In the genomic region with DNA sequence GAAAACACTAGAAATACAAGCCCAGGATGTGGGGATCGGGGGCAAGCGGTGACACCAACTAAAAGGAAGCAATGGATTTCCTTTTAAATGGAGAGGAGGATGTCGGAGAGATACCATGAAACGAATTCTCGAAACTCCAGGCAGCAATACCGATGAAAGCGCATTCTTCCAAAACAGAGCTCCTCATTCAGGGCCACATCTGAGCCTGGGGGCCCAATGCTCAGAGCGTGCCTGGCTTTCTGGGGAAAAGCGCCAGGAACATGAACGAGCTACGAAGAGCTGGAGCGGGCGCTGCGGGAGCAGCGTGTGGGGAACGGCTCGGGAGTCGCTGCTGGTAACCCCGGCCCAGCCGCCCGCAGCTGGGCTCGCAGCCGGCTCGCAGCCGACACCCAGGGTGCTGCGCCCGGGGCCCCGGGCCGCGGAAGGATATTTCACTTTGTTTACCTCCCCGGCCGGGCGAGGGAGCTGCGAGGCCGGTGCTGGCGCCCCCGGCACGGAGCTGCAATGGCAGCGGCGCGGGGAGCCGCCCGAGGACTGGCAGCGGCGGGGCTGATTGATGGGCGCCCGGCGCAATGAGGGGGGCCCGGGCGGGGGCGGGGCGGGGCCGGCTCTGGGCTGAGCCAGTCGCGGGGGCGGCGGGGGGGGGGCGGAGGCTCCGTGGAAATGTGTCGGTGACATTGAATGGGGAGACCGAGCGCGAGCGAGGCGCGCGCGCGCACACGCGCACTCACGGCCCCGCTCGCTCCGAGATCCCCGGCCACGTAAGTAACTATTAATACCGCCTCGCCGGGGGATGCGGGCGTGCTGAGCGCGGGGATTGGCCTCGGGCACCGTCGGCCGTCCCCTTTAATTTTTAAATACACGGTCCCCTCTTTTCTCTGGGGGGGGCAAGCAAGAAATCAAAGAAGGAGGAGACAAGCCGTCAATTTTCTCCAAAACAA, we compare ENCODE assay signal across 1 cellular context.
TF ChIP-seq lines count a peak whose summit lies in the region.

A gene (plus strand): TSS at position 687 of the 941 bp plus-strand sequence. CDS start 1,372 bp downstream, outside the sequence.

TF ChIP-seq in K562, 482 proteins besides CTCF, POLR2A, EP300 and RAD21 (continued from another document and continues in another):
- TF ChIP-seq, protein P1, sequence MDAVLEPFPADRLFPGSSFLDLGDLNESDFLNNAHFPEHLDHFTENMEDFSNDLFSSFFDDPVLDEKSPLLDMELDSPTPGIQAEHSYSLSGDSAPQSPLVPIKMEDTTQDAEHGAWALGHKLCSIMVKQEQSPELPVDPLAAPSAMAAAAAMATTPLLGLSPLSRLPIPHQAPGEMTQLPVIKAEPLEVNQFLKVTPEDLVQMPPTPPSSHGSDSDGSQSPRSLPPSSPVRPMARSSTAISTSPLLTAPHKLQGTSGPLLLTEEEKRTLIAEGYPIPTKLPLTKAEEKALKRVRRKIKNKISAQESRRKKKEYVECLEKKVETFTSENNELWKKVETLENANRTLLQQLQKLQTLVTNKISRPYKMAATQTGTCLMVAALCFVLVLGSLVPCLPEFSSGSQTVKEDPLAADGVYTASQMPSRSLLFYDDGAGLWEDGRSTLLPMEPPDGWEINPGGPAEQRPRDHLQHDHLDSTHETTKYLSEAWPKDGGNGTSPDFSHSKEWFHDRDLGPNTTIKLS (IDR thresholded peaks at IDR 0.05; ENCODE audit: borderline replicate concordance, low read depth) = 0 out of 2 replicates have a peak, but pooled peaks have one; percentile 15
- TF ChIP-seq PHB2 (IDR thresholded peaks at IDR 0.05; ENCODE audit: low read depth) (no peak), ZNF354B (CRISPR knock-in tag; IDR thresholded peaks at IDR 0.05) (no peak), KLF1 (tag; IDR thresholded peaks at IDR 0.05) (no peak), ADNP (tag; IDR thresholded peaks at IDR 0.05) (no peak), KDM5B (IDR thresholded peaks at IDR 0.05; ENCODE audit: insufficient replicate concordance, low read depth, low read length) (peak; percentile 41), ZNF311 (CRISPR knock-in tag; IDR thresholded peaks at IDR 0.05) (no peak), MAZ (CRISPR knock-in tag; conservative IDR thresholded peaks at IDR 0.05 in 1 of 2, IDR thresholded peaks at IDR 0.05 in 1 of 2) (peak; percentile 42 to 48; a peak in 2 of 4 replicates), ZNF778 (CRISPR knock-in tag; IDR thresholded peaks at IDR 0.05) (no peak), TEAD4 (IDR thresholded peaks at IDR 0.05; ENCODE audit: low read length) (no peak), TEAD4 (CRISPR knock-in tag; IDR thresholded peaks at IDR 0.05; ENCODE audit: borderline replicate concordance) (no peak), HOXB6 (CRISPR knock-in tag; IDR thresholded peaks at IDR 0.05; ENCODE audit: borderline replicate concordance) (no peak), POLR2H (tag; IDR thresholded peaks at IDR 0.05; ENCODE audit: low read depth) (no peak), NCOA6 (IDR thresholded peaks at IDR 0.05) (no peak), HEY1 (CRISPR knock-in tag; IDR thresholded peaks at IDR 0.05; ENCODE audit: borderline replicate concordance) (no peak), ZNF24 (IDR thresholded peaks at IDR 0.05) (no peak), MTA2 (IDR thresholded peaks at IDR 0.05; ENCODE audit: low read depth) (no peak), ZC3H11A (IDR thresholded peaks at IDR 0.05; ENCODE audit: low read depth, low read length) (no peak), MBD2 (IDR thresholded peaks at IDR 0.05; ENCODE audit: borderline replicate concordance, low read depth) (peak; percentile 13; the same call in 1 of the 2 replicates), ELF1 (tag; IDR thresholded peaks at IDR 0.05) (no peak), FOXJ2 (tag; IDR thresholded peaks at IDR 0.05) (peak; percentile 46; the same call in 1 of the 2 replicates), ZNF274 (IDR thresholded peaks at IDR 0.05; ENCODE audit: borderline replicate concordance, low read depth, low read length) (no peak), RHOXF2B (CRISPR knock-in tag; conservative IDR thresholded peaks at IDR 0.05) (no peak), RBM25 (IDR thresholded peaks at IDR 0.05; ENCODE audit: low read depth, low read length, severe bottlenecking) (peak; percentile 89), JUND (IDR thresholded peaks at IDR 0.05; ENCODE audit: borderline replicate concordance, low read depth, low read length) (0 out of 2 replicates have a peak, but pooled peaks have one; percentile 8), JUND (tag; IDR thresholded peaks at IDR 0.05; ENCODE audit: borderline replicate concordance, low read depth, low read length) (no peak), JUNB (CRISPR knock-in tag; conservative IDR thresholded peaks at IDR 0.05) (no peak)
- TF ChIP-seq, protein P2, sequence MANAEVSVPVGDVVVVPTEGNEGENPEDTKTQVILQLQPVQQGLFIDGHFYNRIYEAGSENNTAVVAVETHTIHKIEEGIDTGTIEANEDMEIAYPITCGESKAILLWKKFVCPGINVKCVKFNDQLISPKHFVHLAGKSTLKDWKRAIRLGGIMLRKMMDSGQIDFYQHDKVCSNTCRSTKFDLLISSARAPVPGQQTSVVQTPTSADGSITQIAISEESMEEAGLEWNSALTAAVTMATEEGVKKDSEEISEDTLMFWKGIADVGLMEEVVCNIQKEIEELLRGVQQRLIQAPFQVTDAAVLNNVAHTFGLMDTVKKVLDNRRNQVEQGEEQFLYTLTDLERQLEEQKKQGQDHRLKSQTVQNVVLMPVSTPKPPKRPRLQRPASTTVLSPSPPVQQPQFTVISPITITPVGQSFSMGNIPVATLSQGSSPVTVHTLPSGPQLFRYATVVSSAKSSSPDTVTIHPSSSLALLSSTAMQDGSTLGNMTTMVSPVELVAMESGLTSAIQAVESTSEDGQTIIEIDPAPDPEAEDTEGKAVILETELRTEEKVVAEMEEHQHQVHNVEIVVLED (CRISPR knock-in tag; IDR thresholded peaks at IDR 0.05) = no peak
- TF ChIP-seq, protein P3, sequence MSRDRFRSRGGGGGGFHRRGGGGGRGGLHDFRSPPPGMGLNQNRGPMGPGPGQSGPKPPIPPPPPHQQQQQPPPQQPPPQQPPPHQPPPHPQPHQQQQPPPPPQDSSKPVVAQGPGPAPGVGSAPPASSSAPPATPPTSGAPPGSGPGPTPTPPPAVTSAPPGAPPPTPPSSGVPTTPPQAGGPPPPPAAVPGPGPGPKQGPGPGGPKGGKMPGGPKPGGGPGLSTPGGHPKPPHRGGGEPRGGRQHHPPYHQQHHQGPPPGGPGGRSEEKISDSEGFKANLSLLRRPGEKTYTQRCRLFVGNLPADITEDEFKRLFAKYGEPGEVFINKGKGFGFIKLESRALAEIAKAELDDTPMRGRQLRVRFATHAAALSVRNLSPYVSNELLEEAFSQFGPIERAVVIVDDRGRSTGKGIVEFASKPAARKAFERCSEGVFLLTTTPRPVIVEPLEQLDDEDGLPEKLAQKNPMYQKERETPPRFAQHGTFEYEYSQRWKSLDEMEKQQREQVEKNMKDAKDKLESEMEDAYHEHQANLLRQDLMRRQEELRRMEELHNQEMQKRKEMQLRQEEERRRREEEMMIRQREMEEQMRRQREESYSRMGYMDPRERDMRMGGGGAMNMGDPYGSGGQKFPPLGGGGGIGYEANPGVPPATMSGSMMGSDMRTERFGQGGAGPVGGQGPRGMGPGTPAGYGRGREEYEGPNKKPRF (IDR thresholded peaks at IDR 0.05; ENCODE audit: low read depth, low read length) = no peak
- TF ChIP-seq, protein P4, sequence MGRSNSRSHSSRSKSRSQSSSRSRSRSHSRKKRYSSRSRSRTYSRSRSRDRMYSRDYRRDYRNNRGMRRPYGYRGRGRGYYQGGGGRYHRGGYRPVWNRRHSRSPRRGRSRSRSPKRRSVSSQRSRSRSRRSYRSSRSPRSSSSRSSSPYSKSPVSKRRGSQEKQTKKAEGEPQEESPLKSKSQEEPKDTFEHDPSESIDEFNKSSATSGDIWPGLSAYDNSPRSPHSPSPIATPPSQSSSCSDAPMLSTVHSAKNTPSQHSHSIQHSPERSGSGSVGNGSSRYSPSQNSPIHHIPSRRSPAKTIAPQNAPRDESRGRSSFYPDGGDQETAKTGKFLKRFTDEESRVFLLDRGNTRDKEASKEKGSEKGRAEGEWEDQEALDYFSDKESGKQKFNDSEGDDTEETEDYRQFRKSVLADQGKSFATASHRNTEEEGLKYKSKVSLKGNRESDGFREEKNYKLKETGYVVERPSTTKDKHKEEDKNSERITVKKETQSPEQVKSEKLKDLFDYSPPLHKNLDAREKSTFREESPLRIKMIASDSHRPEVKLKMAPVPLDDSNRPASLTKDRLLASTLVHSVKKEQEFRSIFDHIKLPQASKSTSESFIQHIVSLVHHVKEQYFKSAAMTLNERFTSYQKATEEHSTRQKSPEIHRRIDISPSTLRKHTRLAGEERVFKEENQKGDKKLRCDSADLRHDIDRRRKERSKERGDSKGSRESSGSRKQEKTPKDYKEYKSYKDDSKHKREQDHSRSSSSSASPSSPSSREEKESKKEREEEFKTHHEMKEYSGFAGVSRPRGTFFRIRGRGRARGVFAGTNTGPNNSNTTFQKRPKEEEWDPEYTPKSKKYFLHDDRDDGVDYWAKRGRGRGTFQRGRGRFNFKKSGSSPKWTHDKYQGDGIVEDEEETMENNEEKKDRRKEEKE (IDR thresholded peaks at IDR 0.05; ENCODE audit: borderline replicate concordance in 1 of 2, control insufficient read depth in 1 of 2, low read depth in 2 of 2, low read length in 1 of 2) = no peak
- TF ChIP-seq, protein P5, sequence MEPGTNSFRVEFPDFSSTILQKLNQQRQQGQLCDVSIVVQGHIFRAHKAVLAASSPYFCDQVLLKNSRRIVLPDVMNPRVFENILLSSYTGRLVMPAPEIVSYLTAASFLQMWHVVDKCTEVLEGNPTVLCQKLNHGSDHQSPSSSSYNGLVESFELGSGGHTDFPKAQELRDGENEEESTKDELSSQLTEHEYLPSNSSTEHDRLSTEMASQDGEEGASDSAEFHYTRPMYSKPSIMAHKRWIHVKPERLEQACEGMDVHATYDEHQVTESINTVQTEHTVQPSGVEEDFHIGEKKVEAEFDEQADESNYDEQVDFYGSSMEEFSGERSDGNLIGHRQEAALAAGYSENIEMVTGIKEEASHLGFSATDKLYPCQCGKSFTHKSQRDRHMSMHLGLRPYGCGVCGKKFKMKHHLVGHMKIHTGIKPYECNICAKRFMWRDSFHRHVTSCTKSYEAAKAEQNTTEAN (CRISPR knock-in tag; IDR thresholded peaks at IDR 0.05) = no peak
- TF ChIP-seq, protein P6, sequence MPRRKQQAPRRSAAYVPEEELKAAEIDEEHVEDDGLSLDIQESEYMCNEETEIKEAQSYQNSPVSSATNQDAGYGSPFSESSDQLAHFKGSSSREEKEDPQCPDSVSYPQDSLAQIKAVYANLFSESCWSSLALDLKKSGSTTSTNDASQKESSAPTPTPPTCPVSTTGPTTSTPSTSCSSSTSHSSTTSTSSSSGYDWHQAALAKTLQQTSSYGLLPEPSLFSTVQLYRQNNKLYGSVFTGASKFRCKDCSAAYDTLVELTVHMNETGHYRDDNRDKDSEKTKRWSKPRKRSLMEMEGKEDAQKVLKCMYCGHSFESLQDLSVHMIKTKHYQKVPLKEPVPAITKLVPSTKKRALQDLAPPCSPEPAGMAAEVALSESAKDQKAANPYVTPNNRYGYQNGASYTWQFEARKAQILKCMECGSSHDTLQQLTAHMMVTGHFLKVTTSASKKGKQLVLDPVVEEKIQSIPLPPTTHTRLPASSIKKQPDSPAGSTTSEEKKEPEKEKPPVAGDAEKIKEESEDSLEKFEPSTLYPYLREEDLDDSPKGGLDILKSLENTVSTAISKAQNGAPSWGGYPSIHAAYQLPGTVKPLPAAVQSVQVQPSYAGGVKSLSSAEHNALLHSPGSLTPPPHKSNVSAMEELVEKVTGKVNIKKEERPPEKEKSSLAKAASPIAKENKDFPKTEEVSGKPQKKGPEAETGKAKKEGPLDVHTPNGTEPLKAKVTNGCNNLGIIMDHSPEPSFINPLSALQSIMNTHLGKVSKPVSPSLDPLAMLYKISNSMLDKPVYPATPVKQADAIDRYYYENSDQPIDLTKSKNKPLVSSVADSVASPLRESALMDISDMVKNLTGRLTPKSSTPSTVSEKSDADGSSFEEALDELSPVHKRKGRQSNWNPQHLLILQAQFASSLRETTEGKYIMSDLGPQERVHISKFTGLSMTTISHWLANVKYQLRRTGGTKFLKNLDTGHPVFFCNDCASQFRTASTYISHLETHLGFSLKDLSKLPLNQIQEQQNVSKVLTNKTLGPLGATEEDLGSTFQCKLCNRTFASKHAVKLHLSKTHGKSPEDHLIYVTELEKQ (CRISPR knock-in tag; IDR thresholded peaks at IDR 0.05) = no peak
- TF ChIP-seq, protein P7, sequence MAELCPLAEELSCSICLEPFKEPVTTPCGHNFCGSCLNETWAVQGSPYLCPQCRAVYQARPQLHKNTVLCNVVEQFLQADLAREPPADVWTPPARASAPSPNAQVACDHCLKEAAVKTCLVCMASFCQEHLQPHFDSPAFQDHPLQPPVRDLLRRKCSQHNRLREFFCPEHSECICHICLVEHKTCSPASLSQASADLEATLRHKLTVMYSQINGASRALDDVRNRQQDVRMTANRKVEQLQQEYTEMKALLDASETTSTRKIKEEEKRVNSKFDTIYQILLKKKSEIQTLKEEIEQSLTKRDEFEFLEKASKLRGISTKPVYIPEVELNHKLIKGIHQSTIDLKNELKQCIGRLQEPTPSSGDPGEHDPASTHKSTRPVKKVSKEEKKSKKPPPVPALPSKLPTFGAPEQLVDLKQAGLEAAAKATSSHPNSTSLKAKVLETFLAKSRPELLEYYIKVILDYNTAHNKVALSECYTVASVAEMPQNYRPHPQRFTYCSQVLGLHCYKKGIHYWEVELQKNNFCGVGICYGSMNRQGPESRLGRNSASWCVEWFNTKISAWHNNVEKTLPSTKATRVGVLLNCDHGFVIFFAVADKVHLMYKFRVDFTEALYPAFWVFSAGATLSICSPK (IDR thresholded peaks at IDR 0.05; ENCODE audit: borderline replicate concordance) = no peak
- TF ChIP-seq, protein P8, sequence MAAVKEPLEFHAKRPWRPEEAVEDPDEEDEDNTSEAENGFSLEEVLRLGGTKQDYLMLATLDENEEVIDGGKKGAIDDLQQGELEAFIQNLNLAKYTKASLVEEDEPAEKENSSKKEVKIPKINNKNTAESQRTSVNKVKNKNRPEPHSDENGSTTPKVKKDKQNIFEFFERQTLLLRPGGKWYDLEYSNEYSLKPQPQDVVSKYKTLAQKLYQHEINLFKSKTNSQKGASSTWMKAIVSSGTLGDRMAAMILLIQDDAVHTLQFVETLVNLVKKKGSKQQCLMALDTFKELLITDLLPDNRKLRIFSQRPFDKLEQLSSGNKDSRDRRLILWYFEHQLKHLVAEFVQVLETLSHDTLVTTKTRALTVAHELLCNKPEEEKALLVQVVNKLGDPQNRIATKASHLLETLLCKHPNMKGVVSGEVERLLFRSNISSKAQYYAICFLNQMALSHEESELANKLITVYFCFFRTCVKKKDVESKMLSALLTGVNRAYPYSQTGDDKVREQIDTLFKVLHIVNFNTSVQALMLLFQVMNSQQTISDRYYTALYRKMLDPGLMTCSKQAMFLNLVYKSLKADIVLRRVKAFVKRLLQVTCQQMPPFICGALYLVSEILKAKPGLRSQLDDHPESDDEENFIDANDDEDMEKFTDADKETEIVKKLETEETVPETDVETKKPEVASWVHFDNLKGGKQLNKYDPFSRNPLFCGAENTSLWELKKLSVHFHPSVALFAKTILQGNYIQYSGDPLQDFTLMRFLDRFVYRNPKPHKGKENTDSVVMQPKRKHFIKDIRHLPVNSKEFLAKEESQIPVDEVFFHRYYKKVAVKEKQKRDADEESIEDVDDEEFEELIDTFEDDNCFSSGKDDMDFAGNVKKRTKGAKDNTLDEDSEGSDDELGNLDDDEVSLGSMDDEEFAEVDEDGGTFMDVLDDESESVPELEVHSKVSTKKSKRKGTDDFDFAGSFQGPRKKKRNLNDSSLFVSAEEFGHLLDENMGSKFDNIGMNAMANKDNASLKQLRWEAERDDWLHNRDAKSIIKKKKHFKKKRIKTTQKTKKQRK (IDR thresholded peaks at IDR 0.05; ENCODE audit: borderline replicate concordance, low read depth, low read length) = no peak
